ENCODE assay signal across 1 cellular context in genomic region chr16:75566040-75566888, GRCh38.
TF ChIP-seq lines count a peak whose summit lies in the region.

TSS of gene GABARAPL2 (plus strand) at chr16:75566379. CDS start at chr16:75566487, 108 bp downstream.

TF ChIP-seq in K562, 482 proteins besides CTCF, POLR2A, EP300 and RAD21 (continued from another document and continues in another):
- TF ChIP-seq PBX2 (CRISPR knock-in tag; IDR thresholded peaks at IDR 0.05; ENCODE audit: low read depth) = no peak
- no peak; the same call in 1 of the 2 replicates for TF ChIP-seq PBX2 (tag; conservative IDR thresholded peaks at IDR 0.05; ENCODE audit: low read depth)
- TF ChIP-seq IRF1 (CRISPR knock-in tag; IDR thresholded peaks at IDR 0.05; ENCODE audit: borderline replicate concordance) = no peak
- TF ChIP-seq PCBP1 (IDR thresholded peaks at IDR 0.05; ENCODE audit: low read depth, low read length, poor library complexity, severe bottlenecking) = peak; percentile 20
- no peak for TF ChIP-seq ZNF586 (CRISPR knock-in tag; conservative IDR thresholded peaks at IDR 0.05)
- 0 out of 2 replicates have a peak, but pooled peaks have one; percentile 19 for TF ChIP-seq ZNF609 (CRISPR knock-in tag; IDR thresholded peaks at IDR 0.05; ENCODE audit: borderline replicate concordance)
- peak; percentile 53; the same call in 1 of the 2 replicates for TF ChIP-seq ZBTB9 (CRISPR knock-in tag; IDR thresholded peaks at IDR 0.05)
- no peak; a peak in 1 of 4 replicates for TF ChIP-seq ZNF639 (CRISPR knock-in tag; conservative IDR thresholded peaks at IDR 0.05 in 1 of 2, IDR thresholded peaks at IDR 0.05 in 1 of 2)
- no peak for TF ChIP-seq XRCC4 (IDR thresholded peaks at IDR 0.05; ENCODE audit: extremely low read depth, insufficient read depth, insufficient read length)
- TF ChIP-seq CC2D1A (IDR thresholded peaks at IDR 0.05) = 0 out of 2 replicates have a peak, but pooled peaks have one; percentile 50
- 0 out of 2 replicates have a peak, but pooled peaks have one; percentile 10 for TF ChIP-seq AFF4 (CRISPR knock-in tag; IDR thresholded peaks at IDR 0.05)
- TF ChIP-seq HLTF (IDR thresholded peaks at IDR 0.05) = peak; percentile 72; the same call in 1 of the 2 replicates
- peak; percentile 89 for TF ChIP-seq RFX1 (IDR thresholded peaks at IDR 0.05)
- no peak for TF ChIP-seq SAFB2 (IDR thresholded peaks at IDR 0.05; ENCODE audit: borderline replicate concordance, low read depth, low read length, severe bottlenecking)
- TF ChIP-seq TOE1 (IDR thresholded peaks at IDR 0.05; ENCODE audit: borderline replicate concordance) = peak; percentile 4; the same call in 1 of the 2 replicates
- TF ChIP-seq TOE1 (CRISPR knock-in tag; IDR thresholded peaks at IDR 0.05; ENCODE audit: borderline replicate concordance, low read depth) = no peak
- peak; percentile 55 for TF ChIP-seq RBM25 (IDR thresholded peaks at IDR 0.05; ENCODE audit: low read depth, low read length, severe bottlenecking)
- no peak for TF ChIP-seq ZNF23 (CRISPR knock-in tag; IDR thresholded peaks at IDR 0.05)
- no peak for TF ChIP-seq SRSF7 (optimal IDR thresholded peaks at IDR 0.05; ENCODE audit: low read depth, low read length)
- no peak for TF ChIP-seq ATF2 (CRISPR knock-in tag; IDR thresholded peaks at IDR 0.05)
- 0 out of 2 replicates have a peak, but pooled peaks have one; percentile 76 for TF ChIP-seq HMGXB4 (CRISPR knock-in tag; IDR thresholded peaks at IDR 0.05)
- TF ChIP-seq MAFK (IDR thresholded peaks at IDR 0.05; ENCODE audit: low read length) = no peak; the same call in 1 of the 2 replicates
- TF ChIP-seq GMEB1 (CRISPR knock-in tag; IDR thresholded peaks at IDR 0.05) = peak; percentile 60
- TF ChIP-seq XRCC5 (IDR thresholded peaks at IDR 0.05; ENCODE audit: low read depth, low read length) = no peak
- TF ChIP-seq ERF (CRISPR knock-in tag; IDR thresholded peaks at IDR 0.05) = peak; percentile 79
- no peak for TF ChIP-seq NCOA4 (IDR thresholded peaks at IDR 0.05; ENCODE audit: partially characterized antibody)
- TF ChIP-seq JUNB (CRISPR knock-in tag; conservative IDR thresholded peaks at IDR 0.05) = no peak
- no peak for TF ChIP-seq TBL1XR1 (IDR thresholded peaks at IDR 0.05; ENCODE audit: low read length in 2 of 2)
- TF ChIP-seq SIN3A (IDR thresholded peaks at IDR 0.05; ENCODE audit: borderline replicate concordance in 2 of 2, control insufficient read depth in 1 of 2, low read depth in 2 of 2, low read length in 2 of 2) = peak in 1 of 2 experiments; percentile 28; a peak in 2 of 4 replicates
